Comparison of ENCODE assay signal across 1 cellular context in genomic region chr12:96314723-96315122, GRCh38.
TF ChIP-seq lines count a peak whose summit lies in the region.

No MANE protein-coding gene starts in this region.

TF ChIP-seq in IMR-90, 13 proteins besides CTCF, POLR2A, EP300 and RAD21:
- TF ChIP-seq FOS (IDR thresholded peaks at IDR 0.05; ENCODE audit: low read depth, low read length), result no peak
- TF ChIP-seq MXI1 (IDR thresholded peaks at IDR 0.05; ENCODE audit: borderline replicate concordance, low read depth, low read length), result no peak
- TF ChIP-seq ELK1 (IDR thresholded peaks at IDR 0.05; ENCODE audit: borderline replicate concordance, low read depth, low read length), result no peak
- TF ChIP-seq RFX5 (IDR thresholded peaks at IDR 0.05; ENCODE audit: low read depth, low read length), result no peak
- TF ChIP-seq CEBPB (IDR thresholded peaks at IDR 0.05; ENCODE audit: low read depth, low read length), result no peak
- no peak for TF ChIP-seq BHLHE40 (IDR thresholded peaks at IDR 0.05; ENCODE audit: low read depth, low read length)
- no peak for TF ChIP-seq SMC3 (IDR thresholded peaks at IDR 0.05; ENCODE audit: low read depth, low read length)
- no peak for TF ChIP-seq USF2 (IDR thresholded peaks at IDR 0.05; ENCODE audit: low read depth, low read length)
- no peak for TF ChIP-seq MAFK (IDR thresholded peaks at IDR 0.05; ENCODE audit: low read depth, low read length)
- no peak for TF ChIP-seq CHD1 (IDR thresholded peaks at IDR 0.05; ENCODE audit: low read depth, low read length)
- TF ChIP-seq MAZ (IDR thresholded peaks at IDR 0.05; ENCODE audit: borderline replicate concordance, low read depth, low read length), result no peak
- no peak for TF ChIP-seq NFE2L2 (IDR thresholded peaks at IDR 0.05; ENCODE audit: low read depth, low read length)
- no peak for TF ChIP-seq RCOR1 (IDR thresholded peaks at IDR 0.05; ENCODE audit: insufficient replicate concordance, low read length)
